1 cellular context compared by ENCODE assay signal in the genomic region with DNA sequence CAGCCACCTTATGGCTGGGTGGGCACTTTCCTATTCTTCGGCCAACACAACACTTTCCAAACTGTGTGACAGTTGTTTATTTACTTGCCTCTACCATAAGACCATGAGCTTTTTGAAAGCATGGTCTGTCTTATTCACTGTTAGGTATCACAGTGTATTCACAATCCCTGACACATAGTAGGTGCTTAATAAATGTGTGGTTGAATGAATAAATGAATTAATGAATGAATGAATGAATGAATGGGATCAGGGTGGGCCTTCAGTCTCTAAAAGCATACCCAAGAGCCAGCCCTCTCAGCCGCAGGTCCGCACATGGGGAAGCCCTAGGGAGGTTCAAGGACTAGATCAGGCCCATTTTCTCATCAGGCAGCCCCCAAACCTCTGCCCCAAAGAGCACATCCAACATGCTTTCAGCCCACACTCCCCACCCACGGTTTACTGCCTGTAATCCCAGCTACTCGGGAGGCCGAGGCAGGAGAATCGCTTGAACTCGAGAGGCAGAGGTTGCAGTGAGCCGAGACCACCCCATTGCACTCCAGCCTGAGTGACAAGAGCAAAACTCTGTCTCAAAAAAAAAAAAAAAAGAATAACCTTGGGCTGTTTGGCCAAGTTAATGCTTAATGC.
TF ChIP-seq lines count a peak whose summit lies in the region.

No MANE protein-coding gene starts in this region.

TF ChIP-seq in IMR-90, 13 proteins besides CTCF, POLR2A, EP300 and RAD21:
- TF ChIP-seq FOS (IDR thresholded peaks at IDR 0.05; ENCODE audit: low read depth, low read length), result no peak
- no peak for TF ChIP-seq MAZ (IDR thresholded peaks at IDR 0.05; ENCODE audit: borderline replicate concordance, low read depth, low read length)
- TF ChIP-seq NFE2L2 (IDR thresholded peaks at IDR 0.05; ENCODE audit: low read depth, low read length), result no peak
- TF ChIP-seq RFX5 (IDR thresholded peaks at IDR 0.05; ENCODE audit: low read depth, low read length), result no peak
- TF ChIP-seq RCOR1 (IDR thresholded peaks at IDR 0.05; ENCODE audit: insufficient replicate concordance, low read length), result no peak
- no peak for TF ChIP-seq CHD1 (IDR thresholded peaks at IDR 0.05; ENCODE audit: low read depth, low read length)
- TF ChIP-seq CEBPB (IDR thresholded peaks at IDR 0.05; ENCODE audit: low read depth, low read length), result no peak
- TF ChIP-seq, protein P1, sequence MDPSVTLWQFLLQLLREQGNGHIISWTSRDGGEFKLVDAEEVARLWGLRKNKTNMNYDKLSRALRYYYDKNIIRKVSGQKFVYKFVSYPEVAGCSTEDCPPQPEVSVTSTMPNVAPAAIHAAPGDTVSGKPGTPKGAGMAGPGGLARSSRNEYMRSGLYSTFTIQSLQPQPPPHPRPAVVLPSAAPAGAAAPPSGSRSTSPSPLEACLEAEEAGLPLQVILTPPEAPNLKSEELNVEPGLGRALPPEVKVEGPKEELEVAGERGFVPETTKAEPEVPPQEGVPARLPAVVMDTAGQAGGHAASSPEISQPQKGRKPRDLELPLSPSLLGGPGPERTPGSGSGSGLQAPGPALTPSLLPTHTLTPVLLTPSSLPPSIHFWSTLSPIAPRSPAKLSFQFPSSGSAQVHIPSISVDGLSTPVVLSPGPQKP (IDR thresholded peaks at IDR 0.05; ENCODE audit: borderline replicate concordance, low read depth, low read length), result no peak
- TF ChIP-seq SMC3 (IDR thresholded peaks at IDR 0.05; ENCODE audit: low read depth, low read length), result no peak
- no peak for TF ChIP-seq MAFK (IDR thresholded peaks at IDR 0.05; ENCODE audit: low read depth, low read length)
- no peak for TF ChIP-seq BHLHE40 (IDR thresholded peaks at IDR 0.05; ENCODE audit: low read depth, low read length)
- TF ChIP-seq, protein P2, sequence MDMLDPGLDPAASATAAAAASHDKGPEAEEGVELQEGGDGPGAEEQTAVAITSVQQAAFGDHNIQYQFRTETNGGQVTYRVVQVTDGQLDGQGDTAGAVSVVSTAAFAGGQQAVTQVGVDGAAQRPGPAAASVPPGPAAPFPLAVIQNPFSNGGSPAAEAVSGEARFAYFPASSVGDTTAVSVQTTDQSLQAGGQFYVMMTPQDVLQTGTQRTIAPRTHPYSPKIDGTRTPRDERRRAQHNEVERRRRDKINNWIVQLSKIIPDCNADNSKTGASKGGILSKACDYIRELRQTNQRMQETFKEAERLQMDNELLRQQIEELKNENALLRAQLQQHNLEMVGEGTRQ (IDR thresholded peaks at IDR 0.05; ENCODE audit: low read depth, low read length), result no peak
- TF ChIP-seq MXI1 (IDR thresholded peaks at IDR 0.05; ENCODE audit: borderline replicate concordance, low read depth, low read length), result no peak
